Comparison of ENCODE assay signal across 8 cellular contexts in the genomic region with DNA sequence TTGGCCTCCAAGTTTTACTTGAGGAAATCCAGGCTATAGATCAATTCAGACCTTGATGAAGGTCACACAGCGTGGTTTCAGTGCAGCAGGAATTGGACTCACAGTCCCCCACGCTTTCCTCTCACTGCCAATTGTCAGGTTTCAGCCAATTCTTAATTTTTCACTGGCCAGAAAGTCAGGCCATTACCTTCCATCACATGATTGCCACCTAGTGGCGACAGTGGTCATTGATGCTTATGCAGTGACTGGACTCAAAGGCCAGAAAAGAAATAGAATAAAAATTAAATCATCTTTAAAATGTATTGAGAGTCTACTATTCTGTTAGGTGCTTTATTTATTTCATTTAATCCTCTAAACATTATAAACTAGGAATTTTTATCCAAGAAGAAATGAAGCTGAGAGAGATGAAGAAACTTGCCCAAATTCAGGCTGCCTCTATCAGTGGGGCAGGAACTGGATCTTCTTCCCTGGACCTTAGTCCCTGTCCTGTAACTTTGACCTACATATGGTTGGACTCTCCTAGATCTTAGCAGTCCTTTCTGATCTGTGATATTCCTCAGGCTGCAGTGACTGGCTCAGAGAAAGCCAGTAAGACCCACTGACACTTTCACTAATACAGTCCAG.
A peak's percentile ranks its signal among the peaks of the same experiment; 100 is the strongest.
DNase-seq lines count a peak whose midpoint lies in the region; ATAC-seq and TF ChIP-seq lines count a peak whose summit lies in the region.

No MANE protein-coding gene starts in this region.

- H3K4me1 ChIP-seq in OCI-LY1 (ENCODE audit: insufficient read depth, low read length, severe bottlenecking) (no peaks in the 10 kb centered on the region), fibroblast of lung (ENCODE audit: control insufficient read depth, extremely low read depth, insufficient read depth, low read length) (no peaks in the 10 kb centered on the region), neutrophil (ENCODE audit: control insufficient read depth in 1 of 2, insufficient read depth in 1 of 2, low read depth in 1 of 2, low read length in 1 of 2) (no peaks in the 10 kb centered on the region)

- no peak overlapping the region for H3K27ac ChIP-seq in OCI-LY1 (ENCODE audit: low read depth, low read length, poor library complexity, severe bottlenecking)
- H3K27ac ChIP-seq in fibroblast of lung (ENCODE audit: insufficient read depth, low read length), result no peak overlapping the region
- no peak overlapping the region for H3K27ac ChIP-seq in neutrophil
- H3K27ac ChIP-seq in substantia nigra (ENCODE audit: low read depth, low read length, poor library complexity, severe bottlenecking), result no peak overlapping the region

- H3K27me3 ChIP-seq in OCI-LY1 (ENCODE audit: insufficient read depth, low read length) (no peaks in the 10 kb centered on the region), fibroblast of lung (ENCODE audit: control insufficient read depth, insufficient read depth, low read length) (no peaks in the 10 kb centered on the region), neutrophil (peaks cover 14% of the 10 kb centered on the region)

- no peaks in the 10 kb centered on the region for H3F3A ChIP-seq in OCI-LY1 (ENCODE audit: insufficient read depth, low read length)

- DNase-seq in DMS53 treated with DMSO at 0.1 percent for 48 hours (lab: John Stamatoyannopoulos, UW; ENCODE audit: unreplicated experiment) (peak; percentile 35), activated T-cell treated with anti-CD3 and anti-CD28 coated beads for 4 hours (peak; percentile 54), fibroblast of lung (ENCODE audit: low read depth in 2 of 2) (peak; percentile 52 to 68), substantia nigra (lab: John Stamatoyannopoulos, UW) (peak in 39 of 49 donors; percentile 2 to 78 (median 49))

- H3K9me3 ChIP-seq in OCI-LY1 (ENCODE audit: low read length) (no peaks in the 10 kb centered on the region), fibroblast of lung (ENCODE audit: control insufficient read depth, insufficient read depth, low read depth, low read length) (no peaks in the 10 kb centered on the region), neutrophil (no peaks in the 10 kb centered on the region)

- H2AFZ ChIP-seq in OCI-LY1 (ENCODE audit: low read length) (no peak overlapping the region), fibroblast of lung (ENCODE audit: low read length) (no peak overlapping the region)

- H3K9me2 ChIP-seq in OCI-LY1 (ENCODE audit: low read depth, low read length), result no peaks in the 10 kb centered on the region

- H4K20me1 ChIP-seq in OCI-LY1 (ENCODE audit: insufficient read depth, low read length), result no peaks in the 10 kb centered on the region; the same call in 1 of the 2 replicates
- no peaks in the 10 kb centered on the region for H4K20me1 ChIP-seq in fibroblast of lung (ENCODE audit: control insufficient read depth, extremely low read depth, insufficient read depth, low read length)

- H3K9ac ChIP-seq in OCI-LY1 (ENCODE audit: low read length) (no peak overlapping the region), fibroblast of lung (ENCODE audit: insufficient read depth, low read length) (no peak overlapping the region)

- H3K79me2 ChIP-seq in OCI-LY1 (ENCODE audit: insufficient read depth, low read length) (no peaks in the 10 kb centered on the region), fibroblast of lung (ENCODE audit: control insufficient read depth, insufficient read depth, low read length) (no peaks in the 10 kb centered on the region)

- H3K4me3 ChIP-seq in OCI-LY1 (ENCODE audit: low read depth, low read length, poor library complexity, severe bottlenecking) (no peak overlapping the region), fibroblast of lung (replicated peaks in 1 of 4; ENCODE audit: control extremely low read depth in 1 of 4, insufficient read depth in 1 of 4, low read depth in 3 of 4, low read length in 4 of 4) (no peak overlapping the region), neutrophil (ENCODE audit: low read depth in 1 of 2, low read length in 1 of 2) (no peak overlapping the region)

- H3K4me2 ChIP-seq in OCI-LY1 (ENCODE audit: low read length), result no peak overlapping the region
- H3K4me2 ChIP-seq in fibroblast of lung (ENCODE audit: extremely low read depth, insufficient read depth, low read length), result no peak overlapping the region

- H3K36me3 ChIP-seq in OCI-LY1 (ENCODE audit: insufficient read depth, low read length) (no peaks in the 10 kb centered on the region), fibroblast of lung (ENCODE audit: control insufficient read depth, insufficient read depth, low read length) (no peaks in the 10 kb centered on the region), neutrophil (no peaks in the 10 kb centered on the region)

- ATAC-seq in GM21360 (IDR thresholded peaks at IDR 0.05; ENCODE audit: unreplicated experiment), result peak; percentile 93
- peak; percentile 97 for ATAC-seq in HG03571 (IDR thresholded peaks at IDR 0.05; ENCODE audit: unreplicated experiment)

- TF ChIP-seq CTCF in OCI-LY1 (IDR thresholded peaks at IDR 0.05; ENCODE audit: low read length), result peak; percentile 76
- TF ChIP-seq CTCF in fibroblast of lung (conservative IDR thresholded peaks at IDR 0.05 in 1 of 2, IDR thresholded peaks at IDR 0.05 in 1 of 2; ENCODE audit: low read depth in 1 of 2, low read length in 2 of 2), result peak; percentile 85 to 87
- TF ChIP-seq CTCF in neutrophil (IDR thresholded peaks at IDR 0.05), result peak; percentile 19

Comparison
In these comparisons a context has a peak if more than half of its experiments do, and no peak if none do; other contexts are left out.
1. CTCF ChIP-seq: peak in every context shown above with its lines; median percentile 86 in fibroblast of lung; 76 in OCI-LY1; 19 in neutrophil.